Comparison of ENCODE assay signal across 22 cellular contexts in genomic region chr2:237623428-237624403, GRCh38. TPM values are rescaled to one million over a fixed set of nuclear protein-coding genes. Genes with fewer than 3 reads are reported as not detected.
"Had no signal": no experiment of that assay in that cellular context is flagged by ENCODE, and none has a peak within 500 bp of the region (broad histone marks: within the 10 kb centered on the region; RNA-seq: fewer than 3 reads in every experiment).

No MANE protein-coding gene starts in this region.

- DNase-seq: activated CD4-positive, alpha-beta T cell treated with anti-CD3 and anti-CD28 coated beads, Interleukin-2, amount 10 ng/mL, durations not matched to agents 24 days and 14 days; activated CD4-positive, CD25-positive, alpha-beta regulatory T cell; activated CD8-positive, alpha-beta memory T cell treated with anti-CD3 and anti-CD28 coated beads, Interleukin-2, amount 50 U/mL, for 4 hours; activated CD8-positive, alpha-beta T cell treated with anti-CD3 and anti-CD28 coated beads, Interleukin-2, amount 10 ng/mL, durations not matched to agents 7 days and 5 days; activated effector memory CD4-positive, alpha-beta T cell treated with anti-CD3 and anti-CD28 coated beads, Interleukin-2, amount 50 U/mL, for 16 hours; activated T-cell treated with anti-CD3 and anti-CD28 coated beads, Interleukin-2, amount 50 U/mL, for 48 hours; adrenal gland; caudate nucleus; foreskin keratinocyte; glutamatergic neuron; hypothalamus; kidney glomerular epithelial cell; stimulated activated CD4-positive, alpha-beta T cell treated with anti-CD3 and anti-CD28 coated beads, Interleukin-1b, Interleukin-23, amount 100 ng/mL, for 48 hours; SW 1271; thyroid gland had no signal

- H3K9me3 ChIP-seq: adrenal gland, esophagus muscularis mucosa, right atrium auricular region, thyroid gland, uterus had no signal

- H3K4me1 ChIP-seq: foreskin keratinocyte, uterus had no signal

- H3K36me3 ChIP-seq: adrenal gland, esophagus muscularis mucosa, right atrium auricular region, thyroid gland, uterus had no signal

- H3K4me3 ChIP-seq: adrenal gland, esophagus muscularis mucosa, right atrium auricular region, thyroid gland, uterus had no signal

- H3K4me3 Mint-ChIP-seq: activated CD4-positive, alpha-beta T cell treated with anti-CD3 and anti-CD28 coated beads, Interleukin-2, amount 10 ng/mL, durations not matched to agents 24 days and 14 days; activated CD8-positive, alpha-beta T cell treated with anti-CD3 and anti-CD28 coated beads, Interleukin-2, amount 10 ng/mL, durations not matched to agents 7 days and 5 days; activated naive CD4-positive, alpha-beta T cell treated with anti-CD3 and anti-CD28 coated beads, Interleukin-2, amount 50 U/mL, for 24 hours had no signal

- H3K36me3 Mint-ChIP-seq: activated naive CD4-positive, alpha-beta T cell treated with anti-CD3 and anti-CD28 coated beads, Interleukin-2, amount 50 U/mL, for 24 hours had no signal

- H3K9me3 Mint-ChIP-seq: activated CD4-positive, alpha-beta T cell treated with anti-CD3 and anti-CD28 coated beads, Interleukin-2, amount 10 ng/mL, durations not matched to agents 24 days and 14 days; activated naive CD4-positive, alpha-beta T cell treated with anti-CD3 and anti-CD28 coated beads, Interleukin-2, amount 50 U/mL, for 24 hours had no signal

- H3K27ac ChIP-seq: foreskin keratinocyte, uterus had no signal

- ATAC-seq: activated CD8-positive, alpha-beta T cell treated with anti-CD3 and anti-CD28 coated beads, Interleukin-2, amount 10 ng/mL, durations not matched to agents 7 days and 5 days; foreskin keratinocyte had no signal

- H3K27me3 ChIP-seq: adrenal gland, esophagus muscularis mucosa, right atrium auricular region, thyroid gland, uterus had no signal

- H3K27ac Mint-ChIP-seq: activated CD4-positive, alpha-beta T cell treated with anti-CD3 and anti-CD28 coated beads, Interleukin-2, amount 10 ng/mL, durations not matched to agents 24 days and 14 days; activated CD8-positive, alpha-beta T cell treated with anti-CD3 and anti-CD28 coated beads, Interleukin-2, amount 10 ng/mL, durations not matched to agents 7 days and 5 days; activated naive CD4-positive, alpha-beta T cell treated with anti-CD3 and anti-CD28 coated beads, Interleukin-2, amount 50 U/mL, for 24 hours had no signal

RNA-seq across cellular contexts. Expression of gene RAB17, which starts 33.2 kb away (rescaled TPM):
- total RNA-seq: T-helper 2 cell treated with Interferon-gamma antibody and Interleukin-4, amounts not matched to agents 100 ng/mL and 5 ng/mL, for 36 hours had no signal

RNA-seq across cellular contexts. Expression of gene PRLH, which starts 57.3 kb away (rescaled TPM):
- total RNA-seq: activated CD4-positive, alpha-beta T cell treated with anti-CD3 and anti-CD28 coated beads, Interleukin-2, amount 10 ng/mL, durations not matched to agents 24 days and 14 days; activated CD8-positive, alpha-beta T cell treated with anti-CD3 and anti-CD28 coated beads, Interleukin-2, amount 10 ng/mL, durations not matched to agents 7 days and 5 days; adrenal gland; esophagus muscularis mucosa; foreskin keratinocyte; liver; posterior vena cava; right atrium auricular region; T-helper 2 cell treated with Interferon-gamma antibody and Interleukin-4, amounts not matched to agents 100 ng/mL and 5 ng/mL, for 36 hours; thyroid gland; uterus had no signal
- polyA plus RNA-seq: adrenal gland, foreskin keratinocyte, liver had no signal
